17 cellular contexts compared by ENCODE assay signal in the genomic region with DNA sequence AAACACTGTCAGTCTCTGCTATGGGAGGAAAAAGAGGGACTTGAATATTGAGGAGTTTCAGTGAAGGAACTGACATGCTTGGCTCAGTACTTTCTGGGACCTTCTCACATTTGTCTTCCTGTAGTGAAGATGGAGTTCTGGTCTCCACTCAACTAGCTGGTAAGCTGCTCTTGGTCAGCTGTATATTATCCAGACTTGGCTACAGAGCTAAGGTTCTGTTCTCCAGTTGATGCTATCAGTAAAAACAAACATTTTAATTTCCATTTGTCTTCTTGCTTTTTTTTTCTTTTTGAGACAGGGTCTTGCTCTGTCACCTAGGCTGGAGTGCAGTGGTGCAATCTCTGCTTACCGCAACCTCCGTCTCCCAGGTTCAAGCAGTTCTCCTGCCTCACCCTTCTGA. TPM values are rescaled to one million over a fixed set of nuclear protein-coding genes. Genes with fewer than 3 reads are reported as not detected.
DNase-seq lines count a peak whose midpoint lies in the region; ATAC-seq and TF ChIP-seq lines count a peak whose summit lies in the region.
"Had no signal": no experiment of that assay in that cellular context is flagged by ENCODE, and none has a peak within 500 bp of the region (broad histone marks: within the 10 kb centered on the region; RNA-seq: fewer than 3 reads in every experiment).

No MANE protein-coding gene starts in this region.

- H3K27me3 ChIP-seq in gastrocnemius medialis (no peaks in the 10 kb centered on the region), Caco-2 (replicated peaks; ENCODE audit: control insufficient read depth, insufficient read depth, low read length) (no peaks in the 10 kb centered on the region)
- H3K27me3 ChIP-seq: MG63 had no signal

- H3K4me3 Mint-ChIP-seq in nephron progenitor cell (no peak overlapping the region), Caco-2 (ENCODE audit: unreplicated experiment) (no peak overlapping the region)
- H3K4me3 Mint-ChIP-seq: CD4-positive, alpha-beta T cell had no signal

- H3K4me1 Mint-ChIP-seq in nephron progenitor cell, result peaks cover 26% of the 10 kb centered on the region
- H3K4me1 Mint-ChIP-seq in Caco-2 (ENCODE audit: low read depth, unreplicated experiment), result peaks cover 13% of the 10 kb centered on the region

- no peak for ATAC-seq in SK-N-SH treated with all-trans-retinoic acid at 6 μM for 48 hours
- ATAC-seq in gastrocnemius medialis, result no peak
- ATAC-seq in GM19467 (IDR thresholded peaks at IDR 0.05; ENCODE audit: unreplicated experiment), result no peak
- ATAC-seq: HepG2, PC-3 had no signal

- CTCF ChIA-PET in Caco-2 (lab: Charles Lee), result no interaction called here

- TF ChIP-seq POLR2A in gastrocnemius medialis (IDR thresholded peaks at IDR 0.05), result no peak

- DNase-seq in activated CD8-positive, alpha-beta memory T cell treated with anti-CD3 and anti-CD28 coated beads, Interleukin-2, amount 50 U/mL, for 48 hours, result peak; percentile 13
- DNase-seq in activated CD8-positive, alpha-beta memory T cell treated with anti-CD3 and anti-CD28 coated beads for 24 hours, result no peak
- DNase-seq in nephron progenitor cell (no peak), gastrocnemius medialis (no peak), Caco-2 (no peak), NCI-H2196 treated with DMSO at 0.1 percent for 48 hours (lab: John Stamatoyannopoulos, UW; ENCODE audit: unreplicated experiment) (no peak)
- DNase-seq: 8988T; ACHN; CD4-positive, alpha-beta T cell; Karpas-422; MG63; NCI-H446 treated with DMSO at 0.1 percent for 48 hours; NK-92 treated with Interleukin-12 subunit alpha and Interleukin-12 subunit beta, amount 100 ng/mL, for 24 hours had no signal

- H3K27ac Mint-ChIP-seq in nephron progenitor cell (peak overlapping the region; percentile 87), Caco-2 (ENCODE audit: unreplicated experiment) (no peak overlapping the region)
- H3K27ac Mint-ChIP-seq: CD4-positive, alpha-beta T cell had no signal

- H3K27me3 Mint-ChIP-seq in nephron progenitor cell (ENCODE audit: low read depth, poor library complexity) (peaks cover 2% of the 10 kb centered on the region), Caco-2 (ENCODE audit: insufficient read depth, unreplicated experiment) (no peaks in the 10 kb centered on the region)
- H3K27me3 Mint-ChIP-seq: CD4-positive, alpha-beta T cell had no signal

- H3K36me3 Mint-ChIP-seq in nephron progenitor cell (ENCODE audit: low read depth), result peaks cover 46% of the 10 kb centered on the region
- H3K36me3 Mint-ChIP-seq in Caco-2 (ENCODE audit: insufficient read depth, unreplicated experiment), result peaks cover 73% of the 10 kb centered on the region

- TF ChIP-seq CTCF in nephron progenitor cell (IDR thresholded peaks at IDR 0.05), result no peak
- TF ChIP-seq CTCF in gastrocnemius medialis (IDR thresholded peaks at IDR 0.05 in 4 of 5, conservative IDR thresholded peaks at IDR 0.05 in 1 of 5), result no peak
- no peak for TF ChIP-seq CTCF in Caco-2 (IDR thresholded peaks at IDR 0.05; ENCODE audit: insufficient read depth in 1 of 2, low read depth in 1 of 2, low read length in 1 of 2, severe bottlenecking in 1 of 2, unreplicated experiment in 1 of 2)

- no peaks in the 10 kb centered on the region for H3K9me3 Mint-ChIP-seq in nephron progenitor cell
- no peaks in the 10 kb centered on the region for H3K9me3 Mint-ChIP-seq in Caco-2 (ENCODE audit: unreplicated experiment)
- H3K9me3 Mint-ChIP-seq: CD4-positive, alpha-beta T cell had no signal

- POLR2A ChIA-PET in Caco-2 (lab: Charles Lee), result interaction anchor here (0.6 kb wide), 1 partner anchor 40 kb away, joined by 3 read pairs; no protein-coding TSS in a partner anchor

- peak overlapping the region; percentile 97 to 99 (median 98) for H3K27ac ChIP-seq in gastrocnemius medialis

- H3K36me3 ChIP-seq in gastrocnemius medialis (peaks cover 0 to 5% of the 10 kb centered on the region in 2 donors), Caco-2 (ENCODE audit: control insufficient read depth, insufficient read depth, low read length) (no peaks in the 10 kb centered on the region; the same call in none of the 2 replicates)

- H3K4me1 ChIP-seq in gastrocnemius medialis (peaks cover 45 to 50% of the 10 kb centered on the region in 2 donors), Caco-2 (no peaks in the 10 kb centered on the region)

- no peaks in the 10 kb centered on the region for H3K9me3 ChIP-seq in gastrocnemius medialis
- H3K9me3 ChIP-seq in Caco-2, result no peaks in the 10 kb centered on the region
- H3K9me3 ChIP-seq: MG63 had no signal

- H3K4me3 ChIP-seq in gastrocnemius medialis (no peak overlapping the region), Caco-2 (ENCODE audit: low read depth, low read length) (no peak overlapping the region)
- H3K4me3 ChIP-seq: MG63 had no signal

- in situ Hi-C loops in gastrocnemius medialis (cut with MboI; ENCODE audit: low sequenced_read_pairs in 4 of 4), result no loop called here

- intact Hi-C loops in gastrocnemius medialis (cut with DNase I; ENCODE audit: low total_unique reads) (loop anchor here (10.0 kb wide), 1 partner anchor 870 kb away; the partner anchor contains the start of gene RNF10), Caco-2 (cut with micrococcal nuclease; ENCODE audit: unreplicated experiment) (no loop called here)

- BruUV-seq in Caco-2 (replicated peaks; lab: Mats Ljungman, UMichigan), result no TSS peak

TF ChIP-seq in SK-N-SH treated with all-trans-retinoic acid at 6 μM for 48 hours, 23 proteins besides CTCF, POLR2A, EP300 and RAD21:
- 0 out of 2 replicates have a peak, but pooled peaks have one; percentile 36 for TF ChIP-seq TSHZ2 (CRISPR knock-in tag; IDR thresholded peaks at IDR 0.05)
- no peak for TF ChIP-seq PATZ1 (CRISPR knock-in tag; IDR thresholded peaks at IDR 0.05; ENCODE audit: borderline replicate concordance)
- no peak for TF ChIP-seq CSRNP3 (CRISPR knock-in tag; IDR thresholded peaks at IDR 0.05)
- no peak for TF ChIP-seq BACH2 (CRISPR knock-in tag; IDR thresholded peaks at IDR 0.05; ENCODE audit: borderline replicate concordance)
- TF ChIP-seq TCF4 (CRISPR knock-in tag; IDR thresholded peaks at IDR 0.05; ENCODE audit: borderline replicate concordance), result no peak

RNA-seq across cellular contexts. Expression of gene RNF34, which starts 5.3 kb away (rescaled TPM):
- total RNA-seq in gastrocnemius medialis (10 to 100 TPM; 32.3 to 57.1 (median 46.2) TPM), Caco-2 (2022) (50.5 and 54.1 TPM in 2 replicates)

RNA-seq across cellular contexts. Expression of gene ANAPC5, which starts 53.0 kb away (rescaled TPM):
- total RNA-seq in gastrocnemius medialis (100 to 1,000 TPM in 1 of 4 donors, 10 to 100 TPM in 3; 84.1 to 128 (median 91.8) TPM), Caco-2 (2022) (106 and 115 TPM in 2 replicates)
